33 cellular contexts compared by ENCODE assay signal in genomic region chr7:9250876-9251275, GRCh38.
DNase-seq lines count a peak whose midpoint lies in the region; ATAC-seq and TF ChIP-seq lines count a peak whose summit lies in the region.
"Had no signal": no experiment of that assay in that cellular context is flagged by ENCODE, and none has a peak within 500 bp of the region (broad histone marks: within the 10 kb centered on the region; RNA-seq: fewer than 3 reads in every experiment).

No MANE protein-coding gene starts in this region.

- H3K27ac ChIP-seq in endodermal cell (ENCODE audit: low read depth, low read length), result no peak overlapping the region
- H3K27ac ChIP-seq in neuronal stem cell (replicated peaks; ENCODE audit: low read length), result no peak overlapping the region
- H3K27ac ChIP-seq: 22Rv1, adrenal gland, Peyer's patch had no signal

- H2BK120ac ChIP-seq in neuronal stem cell (ENCODE audit: low read depth, low read length), result no peak overlapping the region

- no peak overlapping the region for H3K4me2 ChIP-seq in neuronal stem cell (ENCODE audit: insufficient read depth, low read length, poor library complexity, severe bottlenecking)

- H3K27me3 ChIP-seq in endodermal cell (ENCODE audit: control insufficient read depth, insufficient read depth, low read length, poor library complexity, severe bottlenecking) (no peaks in the 10 kb centered on the region), neuronal stem cell (ENCODE audit: control insufficient read depth in 3 of 3, insufficient read depth in 3 of 3, low read depth in 1 of 3, low read length in 3 of 3) (no peaks in the 10 kb centered on the region)
- H3K27me3 ChIP-seq: adrenal gland, Peyer's patch had no signal

- ATAC-seq in HG03175 (IDR thresholded peaks at IDR 0.05; ENCODE audit: unreplicated experiment), result no peak
- ATAC-seq: activated CD4-positive, alpha-beta T cell treated with anti-CD3 and anti-CD28 coated beads for 36 hours; activated CD8-positive, alpha-beta T cell treated with anti-CD3 and anti-CD28 coated beads, Interleukin-2, amount 10 ng/mL, durations not matched to agents 7 days and 5 days; activated T-helper 17 cell treated with anti-CD3 and anti-CD28 coated beads, Interleukin-2, amount 50 U/mL, for 72 hours; esophagus mucosa; K562; left cardiac atrium; mucosa of descending colon; natural killer cell; stimulated activated memory B cell treated with anti-CD40 and anti-IgM and Interleukin-4, amounts not matched to agents 10 μg/mL and 1 μg/mL and 100 μg/mL, for 72 hours had no signal

- no peak overlapping the region for H4K8ac ChIP-seq in neuronal stem cell (ENCODE audit: low read depth, low read length)

- no peak overlapping the region for H2BK15ac ChIP-seq in neuronal stem cell (ENCODE audit: low read length)

- H3K9me3 ChIP-seq in endodermal cell (ENCODE audit: control insufficient read depth, low read length), result no peaks in the 10 kb centered on the region
- no peaks in the 10 kb centered on the region for H3K9me3 ChIP-seq in neuronal stem cell (replicated peaks in 1 of 2; ENCODE audit: control insufficient read depth in 2 of 2, insufficient read depth in 1 of 2, low read depth in 1 of 2, low read length in 2 of 2)
- H3K9me3 ChIP-seq: adrenal gland had no signal

- H3K36me3 ChIP-seq in endodermal cell (ENCODE audit: control insufficient read depth, insufficient read depth, low read length) (no peaks in the 10 kb centered on the region), neuronal stem cell (replicated peaks in 1 of 2; ENCODE audit: control insufficient read depth in 2 of 2, insufficient read depth in 2 of 2, low read length in 2 of 2) (no peaks in the 10 kb centered on the region)
- H3K36me3 ChIP-seq: adrenal gland, Peyer's patch had no signal

- no peak overlapping the region for H2BK12ac ChIP-seq in neuronal stem cell (ENCODE audit: low read length)

- no peak overlapping the region for H3K18ac ChIP-seq in neuronal stem cell (ENCODE audit: low read length)

- peaks cover 2% of the 10 kb centered on the region for H3K27me3 Mint-ChIP-seq in endodermal cell (ENCODE audit: insufficient read depth)
- H3K27me3 Mint-ChIP-seq: activated CD4-positive, alpha-beta T cell treated with anti-CD3 and anti-CD28 coated beads for 36 hours; activated naive CD4-positive, alpha-beta T cell treated with anti-CD3 and anti-CD28 coated beads, Interleukin-2, amount 10 ng/mL, durations not matched to agents 7 days and 5 days; activated T-helper 17 cell treated with anti-CD3 and anti-CD28 coated beads, Interleukin-2, amount 50 U/mL, for 72 hours; central memory CD8-positive, alpha-beta T cell; stimulated activated memory B cell treated with anti-CD40 and anti-IgM and Interleukin-4, amounts not matched to agents 10 μg/mL and 1 μg/mL and 100 μg/mL, for 72 hours; type B pancreatic cell had no signal

- no peak overlapping the region for H2AFZ ChIP-seq in neuronal stem cell (ENCODE audit: low read length)

- H3K9me3 Mint-ChIP-seq in endodermal cell, result no peaks in the 10 kb centered on the region
- H3K9me3 Mint-ChIP-seq: type B pancreatic cell had no signal

- no peak overlapping the region for H3K23ac ChIP-seq in neuronal stem cell (ENCODE audit: low read depth, low read length, poor library complexity)

- H3K4ac ChIP-seq in neuronal stem cell (ENCODE audit: low read length), result no peak overlapping the region

- no peak overlapping the region for H2BK5ac ChIP-seq in neuronal stem cell (ENCODE audit: low read length)

- no peak overlapping the region for H4K91ac ChIP-seq in neuronal stem cell (ENCODE audit: low read depth, low read length, poor library complexity)

- H3K36me3 Mint-ChIP-seq in endodermal cell (ENCODE audit: low read depth), result no peaks in the 10 kb centered on the region
- H3K36me3 Mint-ChIP-seq: activated naive CD4-positive, alpha-beta T cell treated with anti-CD3 and anti-CD28 coated beads, Interleukin-2, amount 10 ng/mL, durations not matched to agents 7 days and 5 days; stimulated activated memory B cell treated with anti-CD40 and anti-IgM and Interleukin-4, amounts not matched to agents 10 μg/mL and 1 μg/mL and 100 μg/mL, for 72 hours; type B pancreatic cell had no signal

- peaks cover 4% of the 10 kb centered on the region for H3K4me1 ChIP-seq in endodermal cell (ENCODE audit: control insufficient read depth, insufficient read depth, low read length)
- H3K4me1 ChIP-seq in neuronal stem cell (ENCODE audit: control insufficient read depth in 2 of 2, insufficient read depth in 1 of 2, low read depth in 1 of 2, low read length in 2 of 2), result peaks cover 0 to 5% of the 10 kb centered on the region in 2 donors
- H3K4me1 ChIP-seq: adrenal gland, Peyer's patch had no signal

- no peak overlapping the region for H3K14ac ChIP-seq in neuronal stem cell (ENCODE audit: low read length)

- peak; percentile 20 for TF ChIP-seq CTCF in endodermal cell (conservative IDR thresholded peaks at IDR 0.05)

- H3K4me3 Mint-ChIP-seq in endodermal cell, result no peak overlapping the region
- H3K4me3 Mint-ChIP-seq: activated CD4-positive, alpha-beta T cell treated with anti-CD3 and anti-CD28 coated beads for 36 hours; activated CD8-positive, alpha-beta T cell treated with anti-CD3 and anti-CD28 coated beads, Interleukin-2, amount 10 ng/mL, durations not matched to agents 7 days and 5 days; activated naive CD4-positive, alpha-beta T cell treated with anti-CD3 and anti-CD28 coated beads, Interleukin-2, amount 10 ng/mL, durations not matched to agents 7 days and 5 days; activated T-helper 17 cell treated with anti-CD3 and anti-CD28 coated beads, Interleukin-2, amount 50 U/mL, for 72 hours; central memory CD8-positive, alpha-beta T cell; natural killer cell; stimulated activated memory B cell treated with anti-CD40 and anti-IgM and Interleukin-4, amounts not matched to agents 10 μg/mL and 1 μg/mL and 100 μg/mL, for 72 hours; type B pancreatic cell had no signal

- H3K4me1 Mint-ChIP-seq in endodermal cell, result no peaks in the 10 kb centered on the region
- H3K4me1 Mint-ChIP-seq: activated CD4-positive, alpha-beta T cell treated with anti-CD3 and anti-CD28 coated beads for 36 hours; activated naive CD4-positive, alpha-beta T cell treated with anti-CD3 and anti-CD28 coated beads, Interleukin-2, amount 10 ng/mL, durations not matched to agents 7 days and 5 days; activated T-helper 17 cell treated with anti-CD3 and anti-CD28 coated beads, Interleukin-2, amount 50 U/mL, for 72 hours; central memory CD8-positive, alpha-beta T cell; natural killer cell; stimulated activated memory B cell treated with anti-CD40 and anti-IgM and Interleukin-4, amounts not matched to agents 10 μg/mL and 1 μg/mL and 100 μg/mL, for 72 hours had no signal

- H3K27ac Mint-ChIP-seq in endodermal cell, result no peak overlapping the region
- H3K27ac Mint-ChIP-seq: activated CD4-positive, alpha-beta T cell treated with anti-CD3 and anti-CD28 coated beads for 36 hours; activated CD8-positive, alpha-beta T cell treated with anti-CD3 and anti-CD28 coated beads, Interleukin-2, amount 10 ng/mL, durations not matched to agents 7 days and 5 days; activated naive CD4-positive, alpha-beta T cell treated with anti-CD3 and anti-CD28 coated beads, Interleukin-2, amount 10 ng/mL, durations not matched to agents 7 days and 5 days; activated T-helper 17 cell treated with anti-CD3 and anti-CD28 coated beads, Interleukin-2, amount 50 U/mL, for 72 hours; natural killer cell; stimulated activated memory B cell treated with anti-CD40 and anti-IgM and Interleukin-4, amounts not matched to agents 10 μg/mL and 1 μg/mL and 100 μg/mL, for 72 hours; type B pancreatic cell had no signal

- H3K4me3 ChIP-seq in endodermal cell (ENCODE audit: low read length) (no peak overlapping the region), neuronal stem cell (ENCODE audit: low read length in 2 of 2) (no peak overlapping the region)
- H3K4me3 ChIP-seq: adrenal gland, K562, lung, mucosa of descending colon, Peyer's patch had no signal

- peak; percentile 9 for DNase-seq in NCI-H1436 (lab: John Stamatoyannopoulos, UW)
- DNase-seq in NCI-H1436 treated with DMSO at 0.1 percent for 48 hours (lab: John Stamatoyannopoulos, UW), result no peak
- peak; percentile 92 for DNase-seq in NCI-H69 (lab: John Stamatoyannopoulos, UW)
- DNase-seq in endodermal cell, result peak; percentile 65
- no peak for DNase-seq in neuronal stem cell (ENCODE audit: low spot score)
- no peak for DNase-seq in effector CD4-positive, alpha-beta T cell
- no peak for DNase-seq in NCI-H748 (lab: John Stamatoyannopoulos, UW; ENCODE audit: unreplicated experiment)
- DNase-seq: activated CD4-positive, alpha-beta T cell treated with anti-CD3 and anti-CD28 coated beads for 36 hours; activated CD8-positive, alpha-beta T cell treated with anti-CD3 and anti-CD28 coated beads, Interleukin-2, amount 10 ng/mL, durations not matched to agents 7 days and 5 days; activated naive CD4-positive, alpha-beta T cell treated with anti-CD3 and anti-CD28 coated beads, Interleukin-2, amount 10 ng/mL, durations not matched to agents 7 days and 5 days; adrenal gland; C1 segment of cervical spinal cord; DMS79; foreskin fibroblast; GF-D8; GOT3; left cardiac atrium; mucosa of descending colon; natural killer cell; NCI-H1092; NCI-H2029; SIG-M5; SW 1271 had no signal

- H3K79me1 ChIP-seq in neuronal stem cell (ENCODE audit: low read depth, low read length), result no peaks in the 10 kb centered on the region

- H3K9ac ChIP-seq in endodermal cell (ENCODE audit: extremely low read depth, low read length, poor library complexity, severe bottlenecking) (no peak overlapping the region), neuronal stem cell (ENCODE audit: low read depth, low read length, poor library complexity) (peak overlapping the region; percentile 36)

- H2AK5ac ChIP-seq in neuronal stem cell (ENCODE audit: low read depth, low read length), result no peak overlapping the region

- 79 to 92% methylated on average over 2 to 4 of the region's 4 CpGs for WGBS in endodermal cell (ENCODE audit: insufficient coverage in 1 of 2, insufficient read length in 1 of 2), 2 experiments
- WGBS in neuronal stem cell (ENCODE audit: extremely low coverage in 2 of 2, insufficient read length in 2 of 2, insufficient replicate concordance in 1 of 2), 2 donors, result no CpG with 5 or more reads among the region's 4 CpGs

Comparison
In these comparisons a context has a peak if more than half of its experiments do, and no peak if none do; other contexts are left out.
1. DNase-seq: peak in NCI-H1436 (single experiment), NCI-H69 (single experiment) and endodermal cell (single experiment); none in NCI-H1436 treated with DMSO at 0.1 percent for 48 hours (single experiment), neuronal stem cell (single experiment), effector CD4-positive, alpha-beta T cell (single experiment) and NCI-H748 (single experiment).